Comparison of ENCODE assay signal across 1 cellular context in genomic region chr19:32675720-32676185, GRCh38.
TF ChIP-seq lines count a peak whose summit lies in the region.

A gene with protein sequence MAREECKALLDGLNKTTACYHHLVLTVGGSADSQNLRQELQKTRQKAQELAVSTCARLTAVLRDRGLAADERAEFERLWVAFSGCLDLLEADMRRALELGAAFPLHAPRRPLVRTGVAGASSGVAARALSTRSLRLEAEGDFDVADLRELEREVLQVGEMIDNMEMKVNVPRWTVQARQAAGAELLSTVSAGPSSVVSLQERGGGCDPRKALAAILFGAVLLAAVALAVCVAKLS (plus strand): TSS chr19:32675848. CDS start chr19:32676264, 416 bp downstream.

TF ChIP-seq in GM12878, 131 proteins besides CTCF, POLR2A, EP300 and RAD21 (continued from another document):
- TF ChIP-seq TCF3 (IDR thresholded peaks at IDR 0.05; ENCODE audit: borderline replicate concordance, insufficient read depth, low read depth, low read length) (0 out of 2 replicates have a peak, but pooled peaks have one; percentile 13), RUNX3 (IDR thresholded peaks at IDR 0.05; ENCODE audit: low read length) (no peak), SREBF1 (IDR thresholded peaks at IDR 0.05; ENCODE audit: low read length) (no peak), BACH1 (IDR thresholded peaks at IDR 0.05; ENCODE audit: borderline replicate concordance) (0 out of 2 replicates have a peak, but pooled peaks have one; percentile 26), POLR2AphosphoS5 (IDR thresholded peaks at IDR 0.05; ENCODE audit: low read length) (no peak), TAF1 (IDR thresholded peaks at IDR 0.05; ENCODE audit: borderline replicate concordance, low read depth, low read length) (no peak), BMI1 (IDR thresholded peaks at IDR 0.05; ENCODE audit: borderline replicate concordance) (no peak), NBN (IDR thresholded peaks at IDR 0.05) (no peak), ZBED1 (IDR thresholded peaks at IDR 0.05; ENCODE audit: borderline replicate concordance) (no peak), NRF1 (conservative IDR thresholded peaks at IDR 0.05; ENCODE audit: low read depth, low read length) (no peak), JUND (IDR thresholded peaks at IDR 0.05; ENCODE audit: low read depth, low read length) (no peak), SRF (IDR thresholded peaks at IDR 0.05; ENCODE audit: low read depth in 2 of 2, low read length in 2 of 2) (no peak), ZZZ3 (IDR thresholded peaks at IDR 0.05; ENCODE audit: control insufficient read depth, insufficient read length, low read depth) (no peak)
- TF ChIP-seq, protein P1, sequence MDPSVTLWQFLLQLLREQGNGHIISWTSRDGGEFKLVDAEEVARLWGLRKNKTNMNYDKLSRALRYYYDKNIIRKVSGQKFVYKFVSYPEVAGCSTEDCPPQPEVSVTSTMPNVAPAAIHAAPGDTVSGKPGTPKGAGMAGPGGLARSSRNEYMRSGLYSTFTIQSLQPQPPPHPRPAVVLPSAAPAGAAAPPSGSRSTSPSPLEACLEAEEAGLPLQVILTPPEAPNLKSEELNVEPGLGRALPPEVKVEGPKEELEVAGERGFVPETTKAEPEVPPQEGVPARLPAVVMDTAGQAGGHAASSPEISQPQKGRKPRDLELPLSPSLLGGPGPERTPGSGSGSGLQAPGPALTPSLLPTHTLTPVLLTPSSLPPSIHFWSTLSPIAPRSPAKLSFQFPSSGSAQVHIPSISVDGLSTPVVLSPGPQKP (IDR thresholded peaks at IDR 0.05; ENCODE audit: low read depth, low read length) = no peak
- TF ChIP-seq, protein P2, sequence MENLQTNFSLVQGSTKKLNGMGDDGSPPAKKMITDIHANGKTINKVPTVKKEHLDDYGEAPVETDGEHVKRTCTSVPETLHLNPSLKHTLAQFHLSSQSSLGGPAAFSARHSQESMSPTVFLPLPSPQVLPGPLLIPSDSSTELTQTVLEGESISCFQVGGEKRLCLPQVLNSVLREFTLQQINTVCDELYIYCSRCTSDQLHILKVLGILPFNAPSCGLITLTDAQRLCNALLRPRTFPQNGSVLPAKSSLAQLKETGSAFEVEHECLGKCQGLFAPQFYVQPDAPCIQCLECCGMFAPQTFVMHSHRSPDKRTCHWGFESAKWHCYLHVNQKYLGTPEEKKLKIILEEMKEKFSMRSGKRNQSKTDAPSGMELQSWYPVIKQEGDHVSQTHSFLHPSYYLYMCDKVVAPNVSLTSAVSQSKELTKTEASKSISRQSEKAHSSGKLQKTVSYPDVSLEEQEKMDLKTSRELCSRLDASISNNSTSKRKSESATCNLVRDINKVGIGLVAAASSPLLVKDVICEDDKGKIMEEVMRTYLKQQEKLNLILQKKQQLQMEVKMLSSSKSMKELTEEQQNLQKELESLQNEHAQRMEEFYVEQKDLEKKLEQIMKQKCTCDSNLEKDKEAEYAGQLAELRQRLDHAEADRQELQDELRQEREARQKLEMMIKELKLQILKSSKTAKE (IDR thresholded peaks at IDR 0.05; ENCODE audit: low read depth, poor library complexity, severe bottlenecking) = no peak
